ENCODE assay signal across 14 cellular contexts in the genomic region with DNA sequence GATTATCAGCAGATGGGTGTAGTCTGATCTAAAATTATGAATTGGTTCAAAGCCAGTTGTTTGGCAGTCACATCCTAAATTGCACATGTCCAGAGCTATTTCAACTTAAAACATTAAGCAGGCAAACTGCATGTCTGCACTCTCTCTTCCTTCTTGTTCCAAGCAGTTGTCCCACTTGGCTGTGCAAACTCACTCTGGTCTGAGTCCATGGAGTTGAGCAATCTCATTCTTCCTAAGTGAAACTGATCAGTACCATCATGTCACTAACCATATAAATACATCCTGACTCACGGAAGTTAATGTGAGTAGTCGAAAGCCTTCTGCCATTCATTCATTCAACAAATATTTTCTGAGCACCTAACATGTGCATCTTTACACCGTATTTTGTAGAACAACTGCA.
A peak's percentile ranks its signal among the peaks of the same experiment; 100 is the strongest.
DNase-seq lines count a peak whose midpoint lies in the region; ATAC-seq, FAIRE-seq and TF ChIP-seq lines count a peak whose summit lies in the region.
"Had no signal": no experiment of that assay in that cellular context is flagged by ENCODE, and none has a peak within 500 bp of the region (broad histone marks: within the 10 kb centered on the region; RNA-seq: fewer than 3 reads in every experiment).

No MANE protein-coding gene starts in this region.

- H3K27ac ChIP-seq in astrocyte (ENCODE audit: low read depth, low read length) = no peak overlapping the region
- no peak overlapping the region for H3K27ac ChIP-seq in gastroesophageal sphincter
- H3K27ac ChIP-seq in SJCRH30 = no peak overlapping the region
- H3K27ac ChIP-seq: dorsolateral prefrontal cortex, parathyroid adenoma had no signal

- H3K4me3 ChIP-seq in astrocyte (ENCODE audit: insufficient read depth, low read depth, low read length) = no peak overlapping the region
- H3K4me3 ChIP-seq in gastroesophageal sphincter = no peak overlapping the region
- H3K4me3 ChIP-seq in SJCRH30 = no peak overlapping the region
- H3K4me3 ChIP-seq: dorsolateral prefrontal cortex had no signal

- no peaks in the 10 kb centered on the region for H3K9me3 Mint-ChIP-seq in astrocyte (ENCODE audit: unreplicated experiment)
- H3K9me3 Mint-ChIP-seq in activated naive CD4-positive, alpha-beta T cell treated with anti-CD3 and anti-CD28 coated beads, Interleukin-2, amount 50 U/mL, for 72 hours = peaks cover 25 to 27% of the 10 kb centered on the region in 2 donors

- TF ChIP-seq POLR2A in gastroesophageal sphincter (IDR thresholded peaks at IDR 0.05) = no peak

- no peaks in the 10 kb centered on the region for H3K9me3 ChIP-seq in astrocyte (ENCODE audit: insufficient read depth, low read depth, low read length)
- no peaks in the 10 kb centered on the region for H3K9me3 ChIP-seq in gastroesophageal sphincter
- H3K9me3 ChIP-seq in SJCRH30 (replicated peaks) = no peaks in the 10 kb centered on the region

- no peak overlapping the region for H3K9ac ChIP-seq in astrocyte (ENCODE audit: low read length)
- H3K9ac ChIP-seq: parathyroid adenoma had no signal

- no peak overlapping the region for H3K4me3 Mint-ChIP-seq in astrocyte (ENCODE audit: unreplicated experiment)
- H3K4me3 Mint-ChIP-seq: activated naive CD8-positive, alpha-beta T cell treated with anti-CD3 and anti-CD28 coated beads, Interleukin-2, amount 10 ng/mL, durations not matched to agents 7 days and 5 days had no signal

- intact Hi-C loops in sciatic nerve (cut with DNase I) = no loop called here

- no peaks in the 10 kb centered on the region for H3K27me3 ChIP-seq in astrocyte (ENCODE audit: insufficient read depth, low read length)
- no peaks in the 10 kb centered on the region for H3K27me3 ChIP-seq in gastroesophageal sphincter
- no peaks in the 10 kb centered on the region for H3K27me3 ChIP-seq in SJCRH30
- H3K27me3 ChIP-seq: dorsolateral prefrontal cortex had no signal

- DNase-seq in GM03348 (ENCODE audit: low spot score) (peak; percentile 7), astrocyte (ENCODE audit: low read depth) (peak; percentile 68), sciatic nerve (ENCODE audit: low spot score) (no peak), iPS-NIHi7 (ENCODE audit: extremely low spot score) (no peak), SJCRH30 (no peak)
- no peak for DNase-seq in activated naive CD4-positive, alpha-beta T cell treated with anti-CD3 and anti-CD28 coated beads, Interleukin-2, amount 50 U/mL, for 72 hours (ENCODE audit: low spot score in 2 of 2)
- DNase-seq: activated naive CD8-positive, alpha-beta T cell treated with anti-CD3 and anti-CD28 coated beads, Interleukin-2, amount 10 ng/mL, durations not matched to agents 7 days and 5 days; dorsolateral prefrontal cortex; NCI-H1092 treated with DMSO at 0.1 percent for 48 hours; RPMI8226; stimulated activated CD4-positive, alpha-beta T cell treated with anti-CD3 and anti-CD28 coated beads, Interleukin-4, amount 100 ng/mL, for 4 hours had no signal

- H2AFZ ChIP-seq in astrocyte (ENCODE audit: low read depth, low read length) = no peak overlapping the region
- H2AFZ ChIP-seq: parathyroid adenoma had no signal

- H3K36me3 Mint-ChIP-seq in astrocyte (ENCODE audit: low read depth, unreplicated experiment) = no peaks in the 10 kb centered on the region
- H3K36me3 Mint-ChIP-seq in activated naive CD4-positive, alpha-beta T cell treated with anti-CD3 and anti-CD28 coated beads, Interleukin-2, amount 50 U/mL, for 72 hours = no peaks in the 10 kb centered on the region
- H3K36me3 Mint-ChIP-seq: activated naive CD8-positive, alpha-beta T cell treated with anti-CD3 and anti-CD28 coated beads, Interleukin-2, amount 10 ng/mL, durations not matched to agents 7 days and 5 days had no signal

- no peaks in the 10 kb centered on the region for H4K20me1 ChIP-seq in astrocyte (ENCODE audit: insufficient read depth, low read length)

- peak overlapping the region; percentile 21 for H3K27ac Mint-ChIP-seq in astrocyte (ENCODE audit: unreplicated experiment)
- no peak overlapping the region for H3K27ac Mint-ChIP-seq in activated naive CD4-positive, alpha-beta T cell treated with anti-CD3 and anti-CD28 coated beads, Interleukin-2, amount 50 U/mL, for 72 hours
- H3K27ac Mint-ChIP-seq: activated naive CD8-positive, alpha-beta T cell treated with anti-CD3 and anti-CD28 coated beads, Interleukin-2, amount 10 ng/mL, durations not matched to agents 7 days and 5 days had no signal

- H3K36me3 ChIP-seq in astrocyte (ENCODE audit: insufficient read depth, low read length) (no peaks in the 10 kb centered on the region), gastroesophageal sphincter (no peaks in the 10 kb centered on the region), SJCRH30 (no peaks in the 10 kb centered on the region)

- ATAC-seq in gastroesophageal sphincter (peak; percentile 85), sciatic nerve (peak; percentile 87), GM18498 (IDR thresholded peaks at IDR 0.05; ENCODE audit: unreplicated experiment) (no peak)
- ATAC-seq in activated naive CD4-positive, alpha-beta T cell treated with anti-CD3 and anti-CD28 coated beads, Interleukin-2, amount 50 U/mL, for 72 hours = no peak

- 38 to 57% methylated on average over 2 to 3 of the region's 3 CpGs for WGBS in gastroesophageal sphincter (ENCODE audit: low coverage in 1 of 2), 2 donors

- H3K4me2 ChIP-seq in astrocyte (ENCODE audit: low read length) = no peak overlapping the region

- no peaks in the 10 kb centered on the region for H3K27me3 Mint-ChIP-seq in astrocyte (ENCODE audit: low read depth, unreplicated experiment)
- H3K27me3 Mint-ChIP-seq: activated naive CD8-positive, alpha-beta T cell treated with anti-CD3 and anti-CD28 coated beads, Interleukin-2, amount 10 ng/mL, durations not matched to agents 7 days and 5 days had no signal

- no peak for FAIRE-seq in astrocyte (lab: Jason Lieb, UNC)

- H3K4me1 ChIP-seq in astrocyte (ENCODE audit: insufficient read depth, low read length) (no peaks in the 10 kb centered on the region), gastroesophageal sphincter (no peaks in the 10 kb centered on the region), SJCRH30 (no peaks in the 10 kb centered on the region)
- H3K4me1 ChIP-seq: parathyroid adenoma had no signal

- no peak for TF ChIP-seq CTCF in astrocyte (IDR thresholded peaks at IDR 0.05; ENCODE audit: insufficient read depth, low read depth, low read length)
- no peak for TF ChIP-seq CTCF in gastroesophageal sphincter (IDR thresholded peaks at IDR 0.05)

- H3K4me1 Mint-ChIP-seq in astrocyte (ENCODE audit: low read depth, unreplicated experiment) = peaks cover 18% of the 10 kb centered on the region
- H3K4me1 Mint-ChIP-seq: activated naive CD8-positive, alpha-beta T cell treated with anti-CD3 and anti-CD28 coated beads, Interleukin-2, amount 10 ng/mL, durations not matched to agents 7 days and 5 days had no signal

- H3K79me2 ChIP-seq in astrocyte (ENCODE audit: insufficient read depth, low read length) = no peaks in the 10 kb centered on the region
- H3K79me2 ChIP-seq: parathyroid adenoma had no signal

- no peak for TF ChIP-seq EP300 in gastroesophageal sphincter (IDR thresholded peaks at IDR 0.05)

Comparison
In these comparisons a context has a peak if more than half of its experiments do, and no peak if none do; other contexts are left out.
1. DNase-seq: peak in GM03348 (single experiment) and astrocyte (single experiment); none in sciatic nerve (single experiment), activated naive CD4-positive, alpha-beta T cell treated with anti-CD3 and anti-CD28 coated beads, Interleukin-2, amount 50 U/mL, for 72 hours (0 of 2), iPS-NIHi7 (single experiment) and SJCRH30 (0 of 2).
2. ATAC-seq: peak in gastroesophageal sphincter (single experiment) and sciatic nerve (single experiment); none in activated naive CD4-positive, alpha-beta T cell treated with anti-CD3 and anti-CD28 coated beads, Interleukin-2, amount 50 U/mL, for 72 hours (0 of 2) and GM18498 (single experiment).